8 cellular contexts compared by ENCODE assay signal in genomic region chr2:43131051-43131889, GRCh38.
DNase-seq lines count a peak whose midpoint lies in the region; ATAC-seq lines count a peak whose summit lies in the region.

No MANE protein-coding gene starts in this region.

- H3K9me3 Mint-ChIP-seq in naive thymus-derived CD8-positive, alpha-beta T cell, result no peaks in the 10 kb centered on the region

- in situ Hi-C loops in G401 (cut with HindIII; ENCODE audit: low sequenced_read_pairs), result no loop called here

- peak overlapping the region; percentile 80 for H3K27ac ChIP-seq in epithelial cell of prostate

- H3K36me3 Mint-ChIP-seq in naive thymus-derived CD8-positive, alpha-beta T cell, result no peaks in the 10 kb centered on the region

- POLR2A ChIA-PET in naive thymus-derived CD8-positive, alpha-beta T cell (lab: Charles Lee), result interaction anchor here (1.5 to 32.7 kb wide), 7 partner anchors 29 to 155 kb away, joined by 3 to 2148 read pairs (median 10); partner anchors contain the start of gene ZFP36L2

- H3K4me1 Mint-ChIP-seq in naive thymus-derived CD8-positive, alpha-beta T cell, result peaks cover 55 to 93% (median 90%) of the 10 kb centered on the region in 4 donors

- DNase-seq in G401 (ENCODE audit: low spot score), result peak; percentile 33
- DNase-seq in HCEC 1CT, result peak; percentile 84
- DNase-seq in NOMO-1 treated with DMSO at 0.1 percent for 48 hours (lab: John Stamatoyannopoulos, UW; ENCODE audit: unreplicated experiment), result peak; percentile 96
- DNase-seq in activated CD8-positive, alpha-beta memory T cell treated with anti-CD3 and anti-CD28 coated beads, Interleukin-2, amount 50 U/mL, for 48 hours, result peak; percentile 85
- DNase-seq in epithelial cell of prostate (ENCODE audit: low read depth, low spot score), result peak; percentile 91
- DNase-seq in naive thymus-derived CD8-positive, alpha-beta T cell, result peak; percentile 45 to 94 (median 88)
- peak; percentile 79 for DNase-seq in stimulated activated naive CD8-positive, alpha-beta T cell treated with anti-CD3 and anti-CD28 coated beads, Interleukin-15, Interleukin-2, amounts not matched to agents 100 U/mL and 50 U/mL, for 24 hours

- peak overlapping the region; percentile 65 to 90 (median 76) for H3K4me3 Mint-ChIP-seq in naive thymus-derived CD8-positive, alpha-beta T cell

- ATAC-seq in naive thymus-derived CD8-positive, alpha-beta T cell, result peak; percentile 37 to 58
- ATAC-seq in stimulated activated naive CD8-positive, alpha-beta T cell treated with anti-CD3 and anti-CD28 coated beads, Interleukin-15, Interleukin-2, amounts not matched to agents 100 U/mL and 50 U/mL, for 24 hours, result peak; percentile 48
- no peak for ATAC-seq in GM18502 (IDR thresholded peaks at IDR 0.05; ENCODE audit: poor library complexity, unreplicated experiment)

- H3K27me3 Mint-ChIP-seq in naive thymus-derived CD8-positive, alpha-beta T cell, result no peaks in the 10 kb centered on the region

- H3K27ac Mint-ChIP-seq in naive thymus-derived CD8-positive, alpha-beta T cell, result peak overlapping the region; percentile 96 to 100 (median 100)

Comparison
In these comparisons a context has a peak if more than half of its experiments do, and no peak if none do; other contexts are left out.
1. DNase-seq: peak in every context shown above with its lines; median percentile 96 in NOMO-1 treated with DMSO at 0.1 percent for 48 hours; 91 in epithelial cell of prostate; 88 in naive thymus-derived CD8-positive, alpha-beta T cell; 85 in activated CD8-positive, alpha-beta memory T cell treated with anti-CD3 and anti-CD28 coated beads, Interleukin-2, amount 50 U/mL, for 48 hours; 84 in HCEC 1CT; 79 in stimulated activated naive CD8-positive, alpha-beta T cell treated with anti-CD3 and anti-CD28 coated beads, Interleukin-15, Interleukin-2, amounts not matched to agents 100 U/mL and 50 U/mL, for 24 hours; 33 in G401.